In genomic region chr13:46165485-46166220, GRCh38 we compare ENCODE assay signal across 9 cellular contexts. TPM values are rescaled to one million over a fixed set of nuclear protein-coding genes. Genes with fewer than 3 reads are reported as not detected.
DNase-seq lines count a peak whose midpoint lies in the region; ATAC-seq, FAIRE-seq and TF ChIP-seq lines count a peak whose summit lies in the region.
"Had no signal": no experiment of that assay in that cellular context is flagged by ENCODE, and none has a peak within 500 bp of the region (broad histone marks: within the 10 kb centered on the region; RNA-seq: fewer than 3 reads in every experiment).

No MANE protein-coding gene starts in this region.

- peaks cover 18 to 30% of the 10 kb centered on the region in 2 donors for H3K36me3 Mint-ChIP-seq in activated T-cell treated with anti-CD3 and anti-CD28 coated beads, Interleukin-2, amount 50 U/mL, for 72 hours (ENCODE audit: insufficient read depth in 2 of 2)

- H3K27ac Mint-ChIP-seq in activated T-cell treated with anti-CD3 and anti-CD28 coated beads, Interleukin-2, amount 50 U/mL, for 72 hours = peak overlapping the region; percentile 99

- H3K27ac ChIP-seq in stomach = no peak overlapping the region

- no peak for TF ChIP-seq CTCF in stomach (IDR thresholded peaks at IDR 0.05)

- H3K4me1 Mint-ChIP-seq in activated T-cell treated with anti-CD3 and anti-CD28 coated beads, Interleukin-2, amount 50 U/mL, for 72 hours (ENCODE audit: low read depth) = peaks cover 93% of the 10 kb centered on the region

- FAIRE-seq in urothelium cell line (lab: Jason Lieb, UNC) = no peak

- peak overlapping the region; percentile 91 to 92 for H3K4me3 Mint-ChIP-seq in activated T-cell treated with anti-CD3 and anti-CD28 coated beads, Interleukin-2, amount 50 U/mL, for 72 hours

- H3K36me3 ChIP-seq in stomach = no peaks in the 10 kb centered on the region

- TF ChIP-seq POLR2A in stomach (IDR thresholded peaks at IDR 0.05) = no peak

- DNase-seq in stimulated activated naive CD4-positive, alpha-beta T cell treated with Interleukin-2 at 50 U/mL for 16 hours (lab: John Stamatoyannopoulos, UW) = peak; percentile 49
- no peak for DNase-seq in stimulated activated naive CD4-positive, alpha-beta T cell (lab: John Stamatoyannopoulos, UW)
- peak; percentile 59 to 73 for DNase-seq in activated T-cell treated with anti-CD3 and anti-CD28 coated beads, Interleukin-2, amount 50 U/mL, for 72 hours
- peak; percentile 35 for DNase-seq in urothelium cell line (ENCODE audit: low spot score)
- no peak for DNase-seq in NCI-H2227 (lab: John Stamatoyannopoulos, UW; ENCODE audit: unreplicated experiment)
- no peak for DNase-seq in stomach
- DNase-seq in AG08395 (ENCODE audit: low spot score) = no peak

- H3K4me3 ChIP-seq in stomach = no peak overlapping the region

- H3K4me1 ChIP-seq in stomach = peaks cover 0 to 40% (median under 1%) of the 10 kb centered on the region in 4 donors

- no peaks in the 10 kb centered on the region for H3K9me3 ChIP-seq in stomach

- 50 to 62% (median 53%) methylated on average over 5 of the region's 5 CpGs for WGBS in stomach, 5 donors

- TF ChIP-seq EP300 in stomach (IDR thresholded peaks at IDR 0.05) = no peak

- ATAC-seq in HG03103 (IDR thresholded peaks at IDR 0.05; ENCODE audit: low read depth, unreplicated experiment) = peak; percentile 43
- peak; percentile 80 to 88 for ATAC-seq in activated T-cell treated with anti-CD3 and anti-CD28 coated beads, Interleukin-2, amount 50 U/mL, for 72 hours (replicated peaks in 1 of 2)

- intact Hi-C loops in stomach (cut with DNase I; ENCODE audit: low total_unique reads) = no loop called here

- no peaks in the 10 kb centered on the region for H3K27me3 Mint-ChIP-seq in activated T-cell treated with anti-CD3 and anti-CD28 coated beads, Interleukin-2, amount 50 U/mL, for 72 hours (ENCODE audit: low read depth)

- H3K27me3 ChIP-seq in stomach = no peaks in the 10 kb centered on the region

- H3K9me3 Mint-ChIP-seq in activated T-cell treated with anti-CD3 and anti-CD28 coated beads, Interleukin-2, amount 50 U/mL, for 72 hours = peaks cover 0 to 4% of the 10 kb centered on the region in 2 donors

RNA-seq across cellular contexts. Expression of gene LCP1, which starts 16.3 kb away (rescaled TPM):
- 100 to 1,000 TPM; 834 to 955 TPM for total RNA-seq in activated T-cell treated with anti-CD3 and anti-CD28 coated beads, Interleukin-2, amount 50 U/mL, for 72 hours
- 10 to 100 TPM in 4 of 5 donors, not detected in 1; 12.8 to 44.6 (median 33.0) TPM for total RNA-seq in stomach
- 10 to 100 TPM; 10.6 to 20.0 (median 14.1) TPM for polyA plus RNA-seq in stomach

RNA-seq across cellular contexts. Expression of gene LRRC63, which starts 46.1 kb away (rescaled TPM):
- total RNA-seq in activated T-cell treated with anti-CD3 and anti-CD28 coated beads, Interleukin-2, amount 50 U/mL, for 72 hours = 1 to 10 TPM; 1.0 to 2.5 TPM
- under 1 TPM in 1 of 5 donors, not detected in 4; 0.73 TPM for total RNA-seq in stomach
- polyA plus RNA-seq in stomach = not detected
- total RNA-seq: skeletal muscle tissue had no signal

Comparison
In these comparisons a context has a peak if more than half of its experiments do, and no peak if none do; other contexts are left out.
1. DNase-seq: peak in stimulated activated naive CD4-positive, alpha-beta T cell treated with Interleukin-2 at 50 U/mL for 16 hours (single experiment), activated T-cell treated with anti-CD3 and anti-CD28 coated beads, Interleukin-2, amount 50 U/mL, for 72 hours (2 of 2) and urothelium cell line (single experiment); none in stimulated activated naive CD4-positive, alpha-beta T cell (0 of 6), NCI-H2227 (single experiment), stomach (single experiment) and AG08395 (single experiment).
2. RNA of gene LCP1, which starts 16.3 kb away (total RNA-seq): 834 to 955 TPM in activated T-cell treated with anti-CD3 and anti-CD28 coated beads, Interleukin-2, amount 50 U/mL, for 72 hours; 12.8 to 44.6 TPM in stomach; every median in the first group is over 10 times any median in the second.